ENCODE assay signal across 11 cellular contexts in the genomic region with DNA sequence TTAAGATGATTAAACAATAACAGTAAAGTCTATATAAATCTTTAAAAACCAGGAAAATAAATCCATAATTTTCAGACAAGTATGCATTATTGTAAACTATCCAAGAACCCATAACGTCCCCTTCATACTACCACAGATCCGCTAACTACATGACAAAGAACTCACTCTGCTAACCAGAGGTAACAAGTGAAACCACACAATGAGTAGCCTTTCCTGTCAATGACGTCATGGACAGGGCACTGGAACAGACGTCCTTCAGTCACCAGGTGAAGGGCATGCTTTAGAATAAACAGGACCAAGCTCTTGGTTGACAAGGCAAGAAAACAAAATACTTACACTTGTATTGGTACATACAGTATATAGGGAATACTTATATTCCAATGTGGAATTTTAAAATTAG. TPM values are rescaled to one million over a fixed set of nuclear protein-coding genes. Genes with fewer than 3 reads are reported as not detected.
DNase-seq lines count a peak whose midpoint lies in the region; ATAC-seq, FAIRE-seq and TF ChIP-seq lines count a peak whose summit lies in the region.
"Had no signal": no experiment of that assay in that cellular context is flagged by ENCODE, and none has a peak within 500 bp of the region (broad histone marks: within the 10 kb centered on the region; RNA-seq: fewer than 3 reads in every experiment).

No MANE protein-coding gene starts in this region.

- peak overlapping the region; percentile 33 for H3K4me2 ChIP-seq in endothelial cell of umbilical vein (ENCODE audit: insufficient read depth, low read length)

- no peaks in the 10 kb centered on the region for H3K79me2 ChIP-seq in endothelial cell of umbilical vein (ENCODE audit: control insufficient read depth, insufficient read depth, low read length)

- intact Hi-C loops in endothelial cell of umbilical vein (cut with micrococcal nuclease), result loop anchor here (1.0 to 2.0 kb wide), 2 partner anchors 30 to 46 kb away; no protein-coding TSS in a partner anchor
- intact Hi-C loops in activated CD4-positive, alpha-beta memory T cell treated with anti-CD3 and anti-CD28 coated beads for 36 hours (cut with micrococcal nuclease), result no loop called here

- POLR2A ChIA-PET in endothelial cell of umbilical vein (lab: Charles Lee), result no interaction called here
- POLR2A ChIA-PET in activated CD4-positive, alpha-beta memory T cell treated with anti-CD3 and anti-CD28 coated beads for 36 hours (lab: Charles Lee), result no interaction called here

- TF ChIP-seq CTCF in endothelial cell of umbilical vein (IDR thresholded peaks at IDR 0.05; ENCODE audit: extremely low read depth in 1 of 2, insufficient read depth in 1 of 2, low read depth in 1 of 2, low read length in 2 of 2) (no peak), mesothelial cell of epicardium (IDR thresholded peaks at IDR 0.05; ENCODE audit: unreplicated experiment) (no peak)

- peaks cover 6% of the 10 kb centered on the region for H3K4me1 Mint-ChIP-seq in mesothelial cell of epicardium
- H3K4me1 Mint-ChIP-seq in activated CD4-positive, alpha-beta memory T cell treated with anti-CD3 and anti-CD28 coated beads for 36 hours (ENCODE audit: low read depth), result no peaks in the 10 kb centered on the region
- H3K4me1 Mint-ChIP-seq: CD8-positive, alpha-beta memory T cell had no signal

- H3K4me1 ChIP-seq in endothelial cell of umbilical vein (ENCODE audit: control insufficient read depth, extremely low read depth, insufficient read depth, low read length), result peaks cover 20% of the 10 kb centered on the region

- H3K36me3 Mint-ChIP-seq in mesothelial cell of epicardium, result peaks cover 21% of the 10 kb centered on the region
- peaks cover 4% of the 10 kb centered on the region for H3K36me3 Mint-ChIP-seq in activated CD4-positive, alpha-beta memory T cell treated with anti-CD3 and anti-CD28 coated beads for 36 hours

- H3K27ac Mint-ChIP-seq in mesothelial cell of epicardium, result peak overlapping the region; percentile 26
- no peak overlapping the region for H3K27ac Mint-ChIP-seq in activated CD4-positive, alpha-beta memory T cell treated with anti-CD3 and anti-CD28 coated beads for 36 hours

- no peak for TF ChIP-seq POLR2A in endothelial cell of umbilical vein (IDR thresholded peaks at IDR 0.05; ENCODE audit: low read depth, low read length)

- peak; percentile 86 for FAIRE-seq in endothelial cell of umbilical vein (lab: Jason Lieb, UNC)

- H3K36me3 ChIP-seq in endothelial cell of umbilical vein (ENCODE audit: control insufficient read depth in 2 of 2, extremely low read depth in 1 of 2, insufficient read depth in 2 of 2, low read length in 2 of 2), result no peaks in the 10 kb centered on the region

- no peaks in the 10 kb centered on the region for H3K9me1 ChIP-seq in endothelial cell of umbilical vein (replicated peaks; ENCODE audit: control insufficient read depth, extremely low read depth, insufficient read depth, low read length)

- no peak for ATAC-seq in GM21381 (IDR thresholded peaks at IDR 0.05; ENCODE audit: unreplicated experiment)

- peak overlapping the region; percentile 14 for H3K27ac ChIP-seq in endothelial cell of umbilical vein (ENCODE audit: insufficient read depth, low read depth, low read length)

- dilution Hi-C loops in endothelial cell of umbilical vein (cut with MboI; ENCODE audit: extremely low pct_ligation_motif_present, low sequenced_read_pairs), result no loop called here

- H3K9ac ChIP-seq in endothelial cell of umbilical vein (replicated peaks; ENCODE audit: extremely low read depth, insufficient read depth, low read length), result peak overlapping the region; percentile 17

- H3K4me3 ChIP-seq in endothelial cell of umbilical vein (replicated peaks in 1 of 3; ENCODE audit: insufficient read depth in 1 of 3, low read depth in 1 of 3, low read length in 3 of 3), result no peak overlapping the region

- BruUV-seq in endothelial cell of umbilical vein (replicated peaks; lab: Mats Ljungman, UMichigan), result no TSS peak

- H3K4me3 Mint-ChIP-seq in mesothelial cell of epicardium, result no peak overlapping the region
- H3K4me3 Mint-ChIP-seq in activated CD4-positive, alpha-beta memory T cell treated with anti-CD3 and anti-CD28 coated beads for 36 hours, result no peak overlapping the region
- H3K4me3 Mint-ChIP-seq: CD8-positive, alpha-beta memory T cell had no signal

- H3K9me3 ChIP-seq in endothelial cell of umbilical vein (replicated peaks; ENCODE audit: control insufficient read depth, insufficient read depth, low read length), result no peaks in the 10 kb centered on the region

- H3K27me3 ChIP-seq in endothelial cell of umbilical vein (ENCODE audit: control insufficient read depth in 2 of 2, insufficient read depth in 2 of 2, low read length in 2 of 2), result no peaks in the 10 kb centered on the region

- no peak overlapping the region for H2AFZ ChIP-seq in endothelial cell of umbilical vein (ENCODE audit: low read depth, low read length)

- no peaks in the 10 kb centered on the region for H3K27me3 Mint-ChIP-seq in mesothelial cell of epicardium (ENCODE audit: low read depth)
- no peaks in the 10 kb centered on the region for H3K27me3 Mint-ChIP-seq in activated CD4-positive, alpha-beta memory T cell treated with anti-CD3 and anti-CD28 coated beads for 36 hours

- no peaks in the 10 kb centered on the region for H3K9me3 Mint-ChIP-seq in mesothelial cell of epicardium
- H3K9me3 Mint-ChIP-seq in activated CD4-positive, alpha-beta memory T cell treated with anti-CD3 and anti-CD28 coated beads for 36 hours, result no peaks in the 10 kb centered on the region
- H3K9me3 Mint-ChIP-seq: CD8-positive, alpha-beta memory T cell had no signal

- CTCF ChIA-PET in endothelial cell of umbilical vein (lab: Charles Lee), result interaction anchor here (0.6 to 1.5 kb wide), 6 partner anchors 9 to 1235 kb away, joined by 3 to 5 read pairs (median 3); partner anchors contain the start of gene TRIM52
- CTCF ChIA-PET in activated CD4-positive, alpha-beta memory T cell treated with anti-CD3 and anti-CD28 coated beads for 36 hours (lab: Charles Lee), result no interaction called here

- H4K20me1 ChIP-seq in endothelial cell of umbilical vein (replicated peaks; ENCODE audit: control insufficient read depth, extremely low read depth, insufficient read depth, low read length), result no peaks in the 10 kb centered on the region

- peak; percentile 91 for DNase-seq in DMS53 treated with DMSO at 0.1 percent for 48 hours (lab: John Stamatoyannopoulos, UW; ENCODE audit: unreplicated experiment)
- peak; percentile 47 for DNase-seq in OCI-M1 (lab: John Stamatoyannopoulos, UW)
- peak; percentile 89 for DNase-seq in endothelial cell of umbilical vein (ENCODE audit: low read depth, low spot score)
- DNase-seq in mesothelial cell of epicardium (ENCODE audit: low spot score in 2 of 2, unreplicated experiment in 2 of 2), result no peak
- no peak for DNase-seq in NCI-H1105 treated with DMSO at 0.1 percent for 48 hours (lab: John Stamatoyannopoulos, UW)
- no peak for DNase-seq in activated CD4-positive, alpha-beta memory T cell treated with anti-CD3 and anti-CD28 coated beads for 36 hours
- DNase-seq in NCI-H446 treated with DMSO at 0.1 percent for 48 hours (lab: John Stamatoyannopoulos, UW), result no peak
- DNase-seq: CD8-positive, alpha-beta memory T cell; effector CD8-positive, alpha-beta T cell; posterior cingulate gyrus had no signal

TF ChIP-seq in endothelial cell of umbilical vein, 7 proteins besides CTCF, POLR2A, EP300 and RAD21:
- TF ChIP-seq, protein P1, sequence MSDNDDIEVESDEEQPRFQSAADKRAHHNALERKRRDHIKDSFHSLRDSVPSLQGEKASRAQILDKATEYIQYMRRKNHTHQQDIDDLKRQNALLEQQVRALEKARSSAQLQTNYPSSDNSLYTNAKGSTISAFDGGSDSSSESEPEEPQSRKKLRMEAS (IDR thresholded peaks at IDR 0.05; ENCODE audit: insufficient read depth, insufficient read length), result no peak
- peak; percentile 44 for TF ChIP-seq POLR2AphosphoS5 (IDR thresholded peaks at IDR 0.05; ENCODE audit: insufficient read depth, low read depth, low read length)
- TF ChIP-seq JUN (IDR thresholded peaks at IDR 0.05; ENCODE audit: borderline replicate concordance, insufficient read depth, insufficient read length, low read depth), result peak; percentile 93
- no peak for TF ChIP-seq EZH2 (IDR thresholded peaks at IDR 0.05; ENCODE audit: borderline replicate concordance, low read depth, low read length, severe bottlenecking)
- TF ChIP-seq MYC (IDR thresholded peaks at IDR 0.05; ENCODE audit: low read depth, low read length), result no peak
- peak; percentile 67 for TF ChIP-seq FOS (IDR thresholded peaks at IDR 0.05; ENCODE audit: borderline replicate concordance, insufficient read depth, low read length)
- no peak for TF ChIP-seq GATA2 (IDR thresholded peaks at IDR 0.05; ENCODE audit: insufficient read depth, insufficient read length, low read depth, low read length)
TF ChIP-seq in endothelial cell of umbilical vein: peak in this region for 3.

RNA-seq across cellular contexts. Expression of gene RNF130, which starts 45.2 kb away (rescaled TPM):
- total RNA-seq in endothelial cell of umbilical vein, result 43.0 and 44.0 TPM in 2 replicates
- polyA plus RNA-seq in endothelial cell of umbilical vein, result 43.1 and 45.2 TPM in 2 replicates
- polyA plus RNA-seq in endothelial cell of umbilical vein (2011; cell fraction: cytosol; rRNA removed), result 47.2 and 49.3 TPM in 2 replicates
- polyA plus RNA-seq in endothelial cell of umbilical vein (2011; cell fraction: nucleus; rRNA removed), result 40.6 and 41.0 TPM in 2 replicates
- 35.8 and 40.5 TPM in 2 replicates for polyA plus RNA-seq in endothelial cell of umbilical vein (2012)
- 29.3 and 35.4 TPM in 2 replicates for polyA minus RNA-seq in endothelial cell of umbilical vein
- 11.5 TPM for polyA minus RNA-seq in endothelial cell of umbilical vein (2011; cell fraction: cytosol; rRNA and poly(A)+ RNA removed)
- polyA minus RNA-seq in endothelial cell of umbilical vein (2011; cell fraction: nucleus; rRNA and poly(A)+ RNA removed), result 30.5 and 41.8 TPM in 2 replicates
- total RNA-seq in mesothelial cell of epicardium, result 44.9 to 46.8 TPM (median 44.9 TPM) in 3 replicates
- total RNA-seq in activated CD4-positive, alpha-beta memory T cell treated with anti-CD3 and anti-CD28 coated beads for 36 hours, result 10 to 100 TPM in 1 of 2 experiments, 1 to 10 TPM in 1; 9.9 to 10.1 TPM

Comparison
In these comparisons a context has a peak if more than half of its experiments do, and no peak if none do; other contexts are left out.
1. DNase-seq: peak in DMS53 treated with DMSO at 0.1 percent for 48 hours (single experiment), OCI-M1 (single experiment) and endothelial cell of umbilical vein (single experiment); none in mesothelial cell of epicardium (0 of 2), NCI-H1105 treated with DMSO at 0.1 percent for 48 hours (single experiment), activated CD4-positive, alpha-beta memory T cell treated with anti-CD3 and anti-CD28 coated beads for 36 hours (single experiment) and NCI-H446 treated with DMSO at 0.1 percent for 48 hours (single experiment).